Comparison of ENCODE assay signal across 20 cellular contexts in genomic region chr16:12293017-12293618, GRCh38.
"Had no signal": no experiment of that assay in that cellular context is flagged by ENCODE, and none has a peak within 500 bp of the region (broad histone marks: within the 10 kb centered on the region; RNA-seq: fewer than 3 reads in every experiment).

No MANE protein-coding gene starts in this region.

- H3K4me1 ChIP-seq: right atrium auricular region, tibial nerve, vagina had no signal

- DNase-seq: activated naive CD4-positive, alpha-beta T cell treated with anti-CD3 and anti-CD28 coated beads for 36 hours; effector memory CD8-positive, alpha-beta T cell; kidney; occipital lobe; stimulated activated CD4-positive, alpha-beta T cell treated with anti-CD3 and anti-CD28 coated beads, Interleukin-4, amount 100 ng/mL, for 24 hours; stimulated activated naive CD4-positive, alpha-beta T cell; T-helper 2 cell had no signal

- ATAC-seq: activated CD4-positive, CD25-positive, alpha-beta regulatory T cell treated with anti-CD3 and anti-CD28 coated beads, Interleukin-2, amount 50 U/mL, for 24 hours; activated T-helper 17 cell treated with anti-CD3 and anti-CD28 coated beads, Interleukin-2, amount 50 U/mL, for 72 hours; effector memory CD8-positive, alpha-beta T cell; gastroesophageal sphincter had no signal

- H3K36me3 ChIP-seq: right atrium auricular region, vagina had no signal

- H3K27me3 Mint-ChIP-seq: activated T-helper 17 cell treated with anti-CD3 and anti-CD28 coated beads, Interleukin-2, amount 50 U/mL, for 72 hours; dendritic cell treated with granulocyte-macrophage colony-stimulating factor and Interleukin-4, amounts not matched to agents 40 ng/mL and 50 ng/mL, for 4 days; effector memory CD8-positive, alpha-beta T cell; progenitor cell of endocrine pancreas had no signal

- H3K4me3 Mint-ChIP-seq: activated naive CD4-positive, alpha-beta T cell treated with anti-CD3 and anti-CD28 coated beads for 36 hours; activated T-helper 17 cell treated with anti-CD3 and anti-CD28 coated beads, Interleukin-2, amount 50 U/mL, for 72 hours; dendritic cell treated with granulocyte-macrophage colony-stimulating factor and Interleukin-4, amounts not matched to agents 40 ng/mL and 50 ng/mL, for 4 days; effector memory CD8-positive, alpha-beta T cell; nephron had no signal

- H3K27ac Mint-ChIP-seq: activated naive CD4-positive, alpha-beta T cell treated with anti-CD3 and anti-CD28 coated beads for 36 hours; activated T-helper 17 cell treated with anti-CD3 and anti-CD28 coated beads, Interleukin-2, amount 50 U/mL, for 72 hours; dendritic cell treated with granulocyte-macrophage colony-stimulating factor and Interleukin-4, amounts not matched to agents 40 ng/mL and 50 ng/mL, for 4 days; nephron; progenitor cell of endocrine pancreas had no signal

- H3K9me3 Mint-ChIP-seq: nephron had no signal

- H3K27ac ChIP-seq: gastroesophageal sphincter, right atrium auricular region, skin epidermis, tibial nerve, vagina had no signal

- H3K4me3 ChIP-seq: gastroesophageal sphincter, right atrium auricular region, skin epidermis, tibial nerve, vagina had no signal

- H3K27me3 ChIP-seq: gastroesophageal sphincter, right atrium auricular region, tibial nerve, vagina had no signal

- H3K9me3 ChIP-seq: gastroesophageal sphincter, vagina had no signal

- H3K4me1 Mint-ChIP-seq: activated T-helper 17 cell treated with anti-CD3 and anti-CD28 coated beads, Interleukin-2, amount 50 U/mL, for 72 hours had no signal

- FAIRE-seq: astrocyte, bronchial epithelial cell, kidney, TTC549 had no signal
